ENCODE assay signal across 11 cellular contexts in the genomic region with DNA sequence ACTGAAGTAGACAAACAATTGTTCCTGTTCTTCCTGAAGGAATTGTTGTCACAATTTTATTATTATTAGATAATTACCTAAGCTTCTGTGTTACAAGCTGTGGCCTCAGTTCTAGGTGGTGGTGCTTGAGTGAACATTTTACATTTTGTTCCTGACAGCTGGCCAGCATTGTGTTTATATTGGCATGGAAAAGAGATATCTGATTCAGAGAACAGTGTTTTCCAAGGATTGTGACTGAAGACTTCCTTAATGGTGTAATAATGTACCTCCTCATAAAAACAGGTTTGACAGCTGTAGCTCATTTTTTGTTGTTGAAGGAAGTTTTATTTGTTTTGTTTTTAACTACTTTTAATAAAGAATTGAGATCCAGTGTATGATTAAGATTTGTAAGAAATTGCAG.
DNase-seq lines count a peak whose midpoint lies in the region; ATAC-seq, FAIRE-seq and TF ChIP-seq lines count a peak whose summit lies in the region.
"Had no signal": no experiment of that assay in that cellular context is flagged by ENCODE, and none has a peak within 500 bp of the region (broad histone marks: within the 10 kb centered on the region; RNA-seq: fewer than 3 reads in every experiment).

No MANE protein-coding gene starts in this region.

- H3K27ac ChIP-seq in liver (ENCODE audit: low read depth in 1 of 2, low read length in 2 of 2) (no peak overlapping the region), HepG2 (ENCODE audit: extremely low read length, insufficient read depth, low read length) (no peak overlapping the region)

- peak; percentile 30 to 50 for TF ChIP-seq RAD21 in liver (IDR thresholded peaks at IDR 0.05)
- no peak for TF ChIP-seq RAD21 in HepG2 (CRISPR knock-in tag; IDR thresholded peaks at IDR 0.05)

- no TSS peak for BruUV-seq in HepG2 (replicated peaks; lab: Mats Ljungman, UMichigan)

- intact Hi-C loops in HepG2 (cut with micrococcal nuclease; ENCODE audit: unreplicated experiment): no loop called here
- intact Hi-C loops in activated CD4-positive, alpha-beta T cell treated with anti-CD3 and anti-CD28 coated beads, Interleukin-2, amount 10 ng/mL, durations not matched to agents 24 days and 14 days (cut with micrococcal nuclease): loop anchor here (2.0 kb wide), 1 partner anchor 573 kb away; no protein-coding TSS in a partner anchor

- H3K9ac ChIP-seq in liver (ENCODE audit: low read depth in 1 of 2, low read length in 2 of 2) (no peak overlapping the region), HepG2 (ENCODE audit: insufficient read depth, low read depth, low read length) (no peak overlapping the region)

- no peak overlapping the region for H3K4me3 Mint-ChIP-seq in activated CD4-positive, alpha-beta T cell treated with anti-CD3 and anti-CD28 coated beads, Interleukin-2, amount 10 ng/mL, durations not matched to agents 24 days and 14 days
- H3K4me3 Mint-ChIP-seq: memory B cell had no signal

- H3K4me1 ChIP-seq in liver (ENCODE audit: control insufficient read depth in 4 of 4, insufficient read depth in 4 of 4, low read length in 3 of 4) (peaks cover 4 to 12% (median 6%) of the 10 kb centered on the region in 4 donors), HepG2 (ENCODE audit: insufficient read depth, low read length) (no peaks in the 10 kb centered on the region)

- FAIRE-seq in HepG2 (lab: Jason Lieb, UNC): no peak

- H4K20me1 ChIP-seq in HepG2 (ENCODE audit: insufficient read depth, low read length): no peaks in the 10 kb centered on the region

- no peak for TF ChIP-seq EP300 in HepG2 (IDR thresholded peaks at IDR 0.05; ENCODE audit: low read depth in 2 of 2, low read length in 2 of 2)
- no peak for TF ChIP-seq EP300 in HepG2 (CRISPR knock-in tag; IDR thresholded peaks at IDR 0.05; ENCODE audit: borderline replicate concordance)

- no peak overlapping the region for H3K27ac Mint-ChIP-seq in activated CD4-positive, alpha-beta T cell treated with anti-CD3 and anti-CD28 coated beads, Interleukin-2, amount 10 ng/mL, durations not matched to agents 24 days and 14 days
- H3K27ac Mint-ChIP-seq: memory B cell had no signal

- peaks cover 21% of the 10 kb centered on the region for H3K4me1 Mint-ChIP-seq in activated CD4-positive, alpha-beta T cell treated with anti-CD3 and anti-CD28 coated beads, Interleukin-2, amount 10 ng/mL, durations not matched to agents 24 days and 14 days

- POLR2A ChIA-PET in HepG2 (lab: Yijun Ruan, JAX): no interaction called here

- H3K4me3 ChIP-seq in liver (ENCODE audit: low read depth in 1 of 3, low read length in 3 of 3) (no peak overlapping the region), HepG2 (replicated peaks in 1 of 3; ENCODE audit: insufficient read depth in 1 of 3, low read depth in 2 of 3, low read length in 3 of 3) (no peak overlapping the region)

- H3K4me2 ChIP-seq in HepG2 (ENCODE audit: low read depth, low read length): no peak overlapping the region

- H3K27me3 Mint-ChIP-seq in activated CD4-positive, alpha-beta T cell treated with anti-CD3 and anti-CD28 coated beads, Interleukin-2, amount 10 ng/mL, durations not matched to agents 24 days and 14 days: peaks cover 22% of the 10 kb centered on the region
- H3K27me3 Mint-ChIP-seq: memory B cell had no signal

- no peaks in the 10 kb centered on the region for H3K79me2 ChIP-seq in HepG2 (ENCODE audit: insufficient read depth, low read length)

- H2AFZ ChIP-seq in HepG2 (ENCODE audit: low read length): no peak overlapping the region

- H3K36me3 Mint-ChIP-seq in activated CD4-positive, alpha-beta T cell treated with anti-CD3 and anti-CD28 coated beads, Interleukin-2, amount 10 ng/mL, durations not matched to agents 24 days and 14 days (ENCODE audit: low read depth): peaks cover 3% of the 10 kb centered on the region

- in situ Hi-C loops in HepG2 (cut with HindIII; ENCODE audit: extremely low pct_ligation_motif_present, low pct_unique_long_range_greater_than_20kb): loop anchor here (5.0 kb wide), 1 partner anchor 64 kb away; no protein-coding TSS in a partner anchor

- no peaks in the 10 kb centered on the region for H3K9me3 Mint-ChIP-seq in activated CD4-positive, alpha-beta T cell treated with anti-CD3 and anti-CD28 coated beads, Interleukin-2, amount 10 ng/mL, durations not matched to agents 24 days and 14 days
- H3K9me3 Mint-ChIP-seq: memory B cell had no signal

- TF ChIP-seq POLR2A in HepG2 (IDR thresholded peaks at IDR 0.05; ENCODE audit: insufficient read depth in 1 of 2, low read depth in 2 of 2, low read length in 2 of 2): no peak

- no peaks in the 10 kb centered on the region for H3K27me3 ChIP-seq in liver (ENCODE audit: control insufficient read depth in 4 of 4, insufficient read depth in 4 of 4, low read length in 3 of 4)
- no peaks in the 10 kb centered on the region for H3K27me3 ChIP-seq in HepG2 (ENCODE audit: control insufficient read depth in 1 of 2, insufficient read depth in 2 of 2, low read length in 2 of 2)

- H3K9me3 ChIP-seq in liver (ENCODE audit: control insufficient read depth in 4 of 4, low read length in 3 of 4) (no peaks in the 10 kb centered on the region), HepG2 (ENCODE audit: low read length) (no peaks in the 10 kb centered on the region)

- DNase-seq in HepG2 (ENCODE audit: low spot score) (no peak), amniotic epithelial cell (ENCODE audit: low read depth) (peak; percentile 70), iris pigment epithelial cell (ENCODE audit: low read depth) (peak; percentile 88)
- DNase-seq in activated CD4-positive, alpha-beta T cell treated with anti-CD3 and anti-CD28 coated beads, Interleukin-2, amount 10 ng/mL, durations not matched to agents 24 days and 14 days: no peak
- DNase-seq: AML-193, NCI-H1417 treated with DMSO at 0.1 percent for 48 hours had no signal

- peaks cover 0 to 14% (median 9%) of the 10 kb centered on the region in 4 donors for H3K36me3 ChIP-seq in liver (ENCODE audit: control insufficient read depth in 4 of 4, insufficient read depth in 3 of 4, low read depth in 1 of 4, low read length in 3 of 4)
- H3K36me3 ChIP-seq in HepG2 (replicated peaks in 1 of 2; ENCODE audit: control insufficient read depth in 1 of 2, insufficient read depth in 2 of 2, low read length in 2 of 2): peaks cover 1 to 39% of the 10 kb centered on the region in 2 experiments; a peak in 4 of 5 replicates

- TF ChIP-seq CTCF in liver (IDR thresholded peaks at IDR 0.05; ENCODE audit: low read depth, low read length, missing input control) (no peak), HepG2 (CRISPR knock-in tag; IDR thresholded peaks at IDR 0.05) (no peak)

- ATAC-seq in HepG2: no peak
- no peak for ATAC-seq in GM18867 (IDR thresholded peaks at IDR 0.05; ENCODE audit: unreplicated experiment)
- no peak for ATAC-seq in GM21526 (IDR thresholded peaks at IDR 0.05; ENCODE audit: low FRiP score, unreplicated experiment)
- ATAC-seq in GM21737 (IDR thresholded peaks at IDR 0.05; ENCODE audit: unreplicated experiment): no peak

- CTCF ChIA-PET in HepG2 (lab: Yijun Ruan, JAX; ENCODE audit: low intra/inter-chr PET ratio, low total read pairs): no interaction called here

TF ChIP-seq in liver, 16 proteins besides CTCF, POLR2A, EP300 and RAD21 (continues in another document):
- TF ChIP-seq HNF4A (conservative IDR thresholded peaks at IDR 0.05) (peak; percentile 24 to 29), SP1 (IDR thresholded peaks at IDR 0.05) (no peak), HNF4G (IDR thresholded peaks at IDR 0.05) (no peak), EGR1 (IDR thresholded peaks at IDR 0.05; ENCODE audit: low read depth in 2 of 2) (no peak), ZBTB33 (IDR thresholded peaks at IDR 0.05) (no peak), NR2F2 (IDR thresholded peaks at IDR 0.05) (no peak), YY1 (IDR thresholded peaks at IDR 0.05) (no peak), FOXA1 (IDR thresholded peaks at IDR 0.05) (peak; percentile 45)

TF ChIP-seq in HepG2, 621 proteins besides CTCF, POLR2A, EP300 and RAD21:
- TF ChIP-seq STAG1 (CRISPR knock-in tag; IDR thresholded peaks at IDR 0.05) (no peak), NRL (CRISPR knock-in tag; IDR thresholded peaks at IDR 0.05; ENCODE audit: borderline replicate concordance) (no peak), SRSF1 (optimal IDR thresholded peaks at IDR 0.05; ENCODE audit: low read depth, low read length) (no peak), ZFP82 (CRISPR knock-in tag; IDR thresholded peaks at IDR 0.05; ENCODE audit: borderline replicate concordance) (no peak), ZNF576 (CRISPR knock-in tag; IDR thresholded peaks at IDR 0.05) (no peak), ESRRA (CRISPR knock-in tag; IDR thresholded peaks at IDR 0.05; ENCODE audit: low read depth) (no peak), TCF12 (IDR thresholded peaks at IDR 0.05) (no peak), TCF12 (CRISPR knock-in tag; IDR thresholded peaks at IDR 0.05) (no peak), ZNF34 (CRISPR knock-in tag; IDR thresholded peaks at IDR 0.05; ENCODE audit: borderline replicate concordance) (no peak), CAMTA2 (CRISPR knock-in tag; IDR thresholded peaks at IDR 0.05; ENCODE audit: borderline replicate concordance) (no peak), NFRKB (IDR thresholded peaks at IDR 0.05) (no peak)
- TF ChIP-seq, protein P1, sequence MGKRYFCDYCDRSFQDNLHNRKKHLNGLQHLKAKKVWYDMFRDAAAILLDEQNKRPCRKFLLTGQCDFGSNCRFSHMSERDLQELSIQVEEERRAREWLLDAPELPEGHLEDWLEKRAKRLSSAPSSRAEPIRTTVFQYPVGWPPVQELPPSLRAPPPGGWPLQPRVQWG (CRISPR knock-in tag; IDR thresholded peaks at IDR 0.05; ENCODE audit: borderline replicate concordance, low read depth): no peak
- TF ChIP-seq, protein P2, sequence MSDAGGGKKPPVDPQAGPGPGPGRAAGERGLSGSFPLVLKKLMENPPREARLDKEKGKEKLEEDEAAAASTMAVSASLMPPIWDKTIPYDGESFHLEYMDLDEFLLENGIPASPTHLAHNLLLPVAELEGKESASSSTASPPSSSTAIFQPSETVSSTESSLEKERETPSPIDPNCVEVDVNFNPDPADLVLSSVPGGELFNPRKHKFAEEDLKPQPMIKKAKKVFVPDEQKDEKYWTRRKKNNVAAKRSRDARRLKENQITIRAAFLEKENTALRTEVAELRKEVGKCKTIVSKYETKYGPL (CRISPR knock-in tag; IDR thresholded peaks at IDR 0.05): no peak
TF ChIP-seq in HepG2: peak in this region for 0.

Comparison
In these comparisons a context has a peak if more than half of its experiments do, and no peak if none do; other contexts are left out.
1. DNase-seq: peak in amniotic epithelial cell (single experiment) and iris pigment epithelial cell (single experiment); none in HepG2 (single experiment) and activated CD4-positive, alpha-beta T cell treated with anti-CD3 and anti-CD28 coated beads, Interleukin-2, amount 10 ng/mL, durations not matched to agents 24 days and 14 days (single experiment).